In the genomic region with DNA sequence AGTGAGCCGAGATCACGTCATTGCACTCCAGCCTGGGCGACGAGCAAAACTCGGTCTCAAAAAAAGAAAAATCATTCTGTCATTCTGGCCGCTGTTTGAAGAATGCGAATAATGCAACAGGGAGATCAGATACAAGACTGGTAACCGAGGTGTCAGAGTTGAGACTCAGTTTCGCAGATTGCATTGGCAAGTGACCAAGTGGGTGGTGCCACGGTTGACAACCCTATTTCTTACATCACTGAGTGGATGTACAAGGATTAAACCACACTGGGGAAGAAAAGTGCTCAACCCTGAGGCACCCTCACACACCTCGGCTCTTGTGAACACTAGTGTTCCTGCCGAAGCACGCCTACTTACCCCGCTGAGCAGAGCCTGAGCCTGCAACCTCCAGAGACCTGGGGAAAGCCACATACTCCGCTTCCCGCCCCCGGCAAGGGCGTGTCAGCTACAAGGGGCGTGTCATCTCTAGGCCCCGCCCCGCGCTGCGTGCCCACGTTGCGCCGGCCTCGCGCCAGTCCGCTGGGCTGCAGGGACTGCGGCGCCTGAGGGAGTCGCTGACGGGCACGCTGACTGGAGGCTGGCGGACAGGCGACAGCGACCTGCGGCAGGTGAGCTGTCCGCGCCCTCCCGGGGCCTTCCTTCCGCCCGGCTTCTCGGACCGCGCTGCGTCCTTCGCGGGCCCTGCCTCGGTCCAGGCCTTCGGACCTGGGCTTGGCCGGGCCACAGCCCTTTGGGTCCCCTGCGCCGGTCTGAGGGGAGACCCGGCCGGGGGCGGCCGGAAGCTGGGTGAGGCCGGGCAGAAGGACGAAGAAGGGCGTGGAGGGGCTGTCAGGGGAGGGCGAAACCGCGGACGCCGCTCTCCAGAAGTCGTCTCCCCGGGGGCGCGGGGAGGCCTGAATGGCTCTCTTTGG, we compare ENCODE assay signal across 8 cellular contexts.
DNase-seq lines count a peak whose midpoint lies in the region; ATAC-seq and TF ChIP-seq lines count a peak whose summit lies in the region.

A gene with protein sequence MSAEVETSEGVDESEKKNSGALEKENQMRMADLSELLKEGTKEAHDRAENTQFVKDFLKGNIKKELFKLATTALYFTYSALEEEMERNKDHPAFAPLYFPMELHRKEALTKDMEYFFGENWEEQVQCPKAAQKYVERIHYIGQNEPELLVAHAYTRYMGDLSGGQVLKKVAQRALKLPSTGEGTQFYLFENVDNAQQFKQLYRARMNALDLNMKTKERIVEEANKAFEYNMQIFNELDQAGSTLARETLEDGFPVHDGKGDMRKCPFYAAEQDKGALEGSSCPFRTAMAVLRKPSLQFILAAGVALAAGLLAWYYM (plus strand): TSS at position 519 of the 911 bp plus-strand sequence. CDS start 29,127 bp downstream, outside the sequence.

- no peaks in the 10 kb centered on the region for H3K27me3 ChIP-seq in RWPE2 (ENCODE audit: insufficient read depth, poor library complexity, severe bottlenecking)

- peak; percentile 43 for TF ChIP-seq CTCF in LNCAP (IDR thresholded peaks at IDR 0.05)
- peak; percentile 65 for TF ChIP-seq CTCF in RWPE2 (IDR thresholded peaks at IDR 0.05; ENCODE audit: poor library complexity, severe bottlenecking)
- peak; percentile 13 for TF ChIP-seq CTCF in fibroblast of pulmonary artery (IDR thresholded peaks at IDR 0.05; ENCODE audit: low read length, missing control alignments)
- TF ChIP-seq CTCF in nephron (IDR thresholded peaks at IDR 0.05; ENCODE audit: unreplicated experiment in 3 of 3): peak; percentile 40 to 47 (median 42)

- H3K4me1 ChIP-seq in RWPE2 (ENCODE audit: insufficient read depth, poor library complexity, severe bottlenecking): peaks cover 23% of the 10 kb centered on the region

- H3K4me3 Mint-ChIP-seq in nephron: peak within 1 kb of the TSS; percentile 83 to 89 (median 84)
- H3K4me3 Mint-ChIP-seq in stimulated activated naive CD8-positive, alpha-beta T cell treated with anti-CD3 and anti-CD28 coated beads, Interleukin-15, amount 100 ng/mL, for 72 hours: peak within 1 kb of the TSS; percentile 93 to 94

- H3K4me1 Mint-ChIP-seq in nephron: peaks cover 20% of the 10 kb centered on the region
- H3K4me1 Mint-ChIP-seq in stimulated activated naive CD8-positive, alpha-beta T cell treated with anti-CD3 and anti-CD28 coated beads, Interleukin-15, amount 100 ng/mL, for 72 hours: peaks cover 63% of the 10 kb centered on the region

- peak within 1 kb of the TSS; percentile 78 for H3K27ac ChIP-seq in RWPE2 (ENCODE audit: poor library complexity, severe bottlenecking)

- H3K27me3 Mint-ChIP-seq in nephron (ENCODE audit: low read depth): no peaks in the 10 kb centered on the region
- no peaks in the 10 kb centered on the region for H3K27me3 Mint-ChIP-seq in stimulated activated naive CD8-positive, alpha-beta T cell treated with anti-CD3 and anti-CD28 coated beads, Interleukin-15, amount 100 ng/mL, for 72 hours

- DNase-seq in ELF-1 (ENCODE audit: low read depth, low spot score) (peak; percentile 98), GOT3 (lab: John Stamatoyannopoulos, UW) (peak; percentile 83), RWPE2 (ENCODE audit: low spot score) (peak; percentile 87), fibroblast of pulmonary artery (ENCODE audit: low read depth) (peak; percentile 91)
- peak; percentile 91 for DNase-seq in activated T-helper 9 cell treated with anti-CD3 and anti-CD28 coated beads, Interleukin-2, amount 50 U/mL, for 16 hours (ENCODE audit: low read depth)
- DNase-seq in stimulated activated naive CD8-positive, alpha-beta T cell treated with anti-CD3 and anti-CD28 coated beads, Interleukin-15, amount 100 ng/mL, for 72 hours: peak; percentile 97 to 98

- peak; percentile 74 for ATAC-seq in RWPE2 (ENCODE audit: low read depth)
- ATAC-seq in stimulated activated naive CD8-positive, alpha-beta T cell treated with anti-CD3 and anti-CD28 coated beads, Interleukin-15, amount 100 ng/mL, for 72 hours: peak; percentile 90

- H3K9me3 Mint-ChIP-seq in nephron: no peaks in the 10 kb centered on the region
- no peaks in the 10 kb centered on the region for H3K9me3 Mint-ChIP-seq in stimulated activated naive CD8-positive, alpha-beta T cell treated with anti-CD3 and anti-CD28 coated beads, Interleukin-15, amount 100 ng/mL, for 72 hours

- peaks cover 26% of the 10 kb centered on the region for H3K36me3 ChIP-seq in RWPE2 (ENCODE audit: low read depth)

- H3K36me3 Mint-ChIP-seq in nephron (ENCODE audit: low read depth): peaks cover 3% of the 10 kb centered on the region

- peak within 1 kb of the TSS; percentile 75 to 92 (median 92) for H3K27ac Mint-ChIP-seq in nephron
- H3K27ac Mint-ChIP-seq in stimulated activated naive CD8-positive, alpha-beta T cell treated with anti-CD3 and anti-CD28 coated beads, Interleukin-15, amount 100 ng/mL, for 72 hours: peak within 1 kb of the TSS; percentile 89

- H3K4me3 ChIP-seq in RWPE2 (ENCODE audit: severe bottlenecking): peak within 1 kb of the TSS; percentile 90
- peak within 1 kb of the TSS; percentile 84 for H3K4me3 ChIP-seq in fibroblast of pulmonary artery (replicated peaks; ENCODE audit: low read depth, low read length)

- H3K9me3 ChIP-seq in RWPE2 (ENCODE audit: severe bottlenecking): no peaks in the 10 kb centered on the region

Comparison
In these comparisons a context has a peak if more than half of its experiments do, and no peak if none do; other contexts are left out.
1. Peak in every context shown above with its lines: DNase-seq, ATAC-seq, H3K4me3 ChIP-seq and H3K27ac ChIP-seq.
2. CTCF ChIP-seq: peak in every context shown above with its lines; median percentile 65 in RWPE2; 43 in LNCAP; 42 in nephron; 13 in fibroblast of pulmonary artery.